ENCODE assay signal across 9 cellular contexts in genomic region chr1:51423098-51423821, GRCh38.
DNase-seq lines count a peak whose midpoint lies in the region; ATAC-seq, FAIRE-seq and TF ChIP-seq lines count a peak whose summit lies in the region.
"Had no signal": no experiment of that assay in that cellular context is flagged by ENCODE, and none has a peak within 500 bp of the region (broad histone marks: within the 10 kb centered on the region; RNA-seq: fewer than 3 reads in every experiment).

No MANE protein-coding gene starts in this region.

- H3K9me3 Mint-ChIP-seq in activated T-helper 17 cell treated with anti-CD3 and anti-CD28 coated beads, Interleukin-2, amount 50 U/mL, for 72 hours: no peaks in the 10 kb centered on the region
- H3K9me3 Mint-ChIP-seq in glutamatergic neuron (ENCODE audit: unreplicated experiment): peaks cover 2% of the 10 kb centered on the region

- no peak overlapping the region for H3K4me3 Mint-ChIP-seq in activated T-helper 17 cell treated with anti-CD3 and anti-CD28 coated beads, Interleukin-2, amount 50 U/mL, for 72 hours
- peak overlapping the region; percentile 90 for H3K4me3 Mint-ChIP-seq in glutamatergic neuron (ENCODE audit: unreplicated experiment)

- no peaks in the 10 kb centered on the region for H3K4me1 Mint-ChIP-seq in activated T-helper 17 cell treated with anti-CD3 and anti-CD28 coated beads, Interleukin-2, amount 50 U/mL, for 72 hours
- H3K4me1 Mint-ChIP-seq in glutamatergic neuron (ENCODE audit: low read depth, unreplicated experiment): peaks cover 24% of the 10 kb centered on the region

- H3K36me3 Mint-ChIP-seq in activated T-helper 17 cell treated with anti-CD3 and anti-CD28 coated beads, Interleukin-2, amount 50 U/mL, for 72 hours (ENCODE audit: low read depth): peaks cover 83% of the 10 kb centered on the region
- peaks cover 5% of the 10 kb centered on the region for H3K36me3 Mint-ChIP-seq in glutamatergic neuron (ENCODE audit: unreplicated experiment)

- TF ChIP-seq POLR2A in GM12892 (IDR thresholded peaks at IDR 0.05; ENCODE audit: low read depth, low read length): no peak

- TF ChIP-seq CTCF in glutamatergic neuron (IDR thresholded peaks at IDR 0.05; ENCODE audit: partially characterized antibody, unreplicated experiment): no peak

- ATAC-seq in activated T-helper 17 cell treated with anti-CD3 and anti-CD28 coated beads, Interleukin-2, amount 50 U/mL, for 72 hours (replicated peaks): no peak

- FAIRE-seq in GM12892 (lab: Jason Lieb, UNC): peak; percentile 38

- peak overlapping the region; percentile 27 for H3K27ac Mint-ChIP-seq in activated T-helper 17 cell treated with anti-CD3 and anti-CD28 coated beads, Interleukin-2, amount 50 U/mL, for 72 hours
- peak overlapping the region; percentile 97 for H3K27ac Mint-ChIP-seq in glutamatergic neuron (ENCODE audit: unreplicated experiment)

- H3K27me3 Mint-ChIP-seq in activated T-helper 17 cell treated with anti-CD3 and anti-CD28 coated beads, Interleukin-2, amount 50 U/mL, for 72 hours: no peaks in the 10 kb centered on the region
- H3K27me3 Mint-ChIP-seq in glutamatergic neuron (ENCODE audit: unreplicated experiment): peaks cover 3% of the 10 kb centered on the region

- DNase-seq in GM12892 (ENCODE audit: insufficient read length) (no peak), glutamatergic neuron (no peak), putamen (ENCODE audit: low spot score) (peak; percentile 20), foreskin melanocyte (no peak), T1000 (lab: John Stamatoyannopoulos, UW) (no peak), SHP77 treated with DMSO at 0.1 percent for 48 hours (lab: John Stamatoyannopoulos, UW) (no peak)
- DNase-seq: activated CD8-positive, alpha-beta memory T cell treated with anti-CD3 and anti-CD28 coated beads, Interleukin-2, amount 50 U/mL, for 4 hours; NCI-H1092 had no signal
